Comparison of ENCODE assay signal across 8 cellular contexts in the genomic region with DNA sequence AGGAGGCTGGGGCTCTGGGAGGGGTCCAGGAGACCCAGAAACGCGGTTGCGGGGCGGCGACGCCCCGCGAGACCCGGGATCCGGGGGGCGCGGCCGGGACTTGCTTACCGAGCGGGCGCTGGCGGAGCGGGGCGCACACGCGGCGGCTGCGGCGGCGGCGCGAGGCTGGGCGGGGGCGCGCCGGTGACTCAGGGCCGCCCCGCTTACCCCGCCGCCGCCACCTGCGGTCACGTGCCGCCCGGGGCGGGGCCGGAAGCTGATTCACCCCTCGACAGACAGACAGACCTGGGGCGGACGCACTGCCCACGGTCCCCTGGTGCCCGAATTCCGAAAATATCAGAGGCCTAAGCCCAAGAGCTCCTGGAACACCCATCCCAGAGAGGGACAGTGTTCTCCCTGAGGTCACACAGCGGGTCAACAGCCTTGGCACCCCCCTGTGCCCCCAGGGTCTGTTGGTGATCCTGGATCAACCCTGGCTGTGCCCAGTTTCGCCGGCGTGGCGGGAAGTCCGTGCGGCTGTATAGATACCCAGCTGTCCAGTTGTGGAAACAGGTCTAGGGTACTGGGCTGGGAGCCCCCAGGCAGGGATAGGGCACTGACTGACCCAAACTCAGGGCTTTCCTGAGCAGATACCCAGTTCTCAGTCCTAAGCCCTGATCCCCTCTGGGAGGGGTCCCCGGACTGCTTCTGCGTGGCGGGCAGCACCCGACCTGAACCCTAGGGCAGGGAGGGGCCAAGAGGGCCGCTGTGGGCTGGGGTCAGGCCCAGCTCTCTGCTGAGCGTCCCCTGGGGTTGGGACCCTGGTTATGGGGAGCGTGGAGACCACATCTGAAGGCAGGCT. TPM values are rescaled to one million over a fixed set of nuclear protein-coding genes. Genes with fewer than 3 reads are reported as not detected.
A peak's percentile ranks its signal among the peaks of the same experiment; 100 is the strongest.
DNase-seq lines count a peak whose midpoint lies in the region; ATAC-seq, FAIRE-seq and TF ChIP-seq lines count a peak whose summit lies in the region.

Gene FAM83G (minus strand): TSS at position 164 of the 841 bp plus-strand sequence. CDS start 723 bp downstream, outside the sequence.

- H3K4me3 ChIP-seq in Caco-2 (ENCODE audit: low read depth, low read length) (peak within 1 kb of the TSS; percentile 93), GM12878 (peak within 1 kb of the TSS; percentile 88)

- CTCF ChIA-PET in Caco-2 (lab: Charles Lee) = interaction anchor here (0.5 to 1.5 kb wide), 2 partner anchors 44 to 50 kb away, joined by 3 to 5 read pairs; no protein-coding TSS in a partner anchor
- CTCF ChIA-PET in GM12878 (lab: Yijun Ruan, JAX) = interaction anchor here (0.8 kb wide), 1 partner anchor 44 kb away, joined by 4 read pairs; no protein-coding TSS in a partner anchor

- H3K36me3 ChIP-seq in Caco-2 (ENCODE audit: control insufficient read depth, insufficient read depth, low read length) = no peaks in the 10 kb centered on the region
- H3K36me3 ChIP-seq in GM12878 (ENCODE audit: control insufficient read depth in 2 of 2, insufficient read depth in 2 of 2, low read length in 1 of 2) = peaks cover 0 to 3% of the 10 kb centered on the region in 2 experiments; a peak in 3 of 4 replicates

- FAIRE-seq in GM12878 (lab: Jason Lieb, UNC) = no peak

- H2AFZ ChIP-seq in GM12878 (ENCODE audit: control insufficient read depth, low read depth, low read length) = peak within 1 kb of the TSS; percentile 86

- TF ChIP-seq CTCF in Caco-2 (IDR thresholded peaks at IDR 0.05; ENCODE audit: insufficient read depth in 1 of 2, low read depth in 1 of 2, low read length in 1 of 2, severe bottlenecking in 1 of 2, unreplicated experiment in 1 of 2) = no peak
- no peak for TF ChIP-seq CTCF in GM12878 (IDR thresholded peaks at IDR 0.05 in 2 of 3, conservative IDR thresholded peaks at IDR 0.05 in 1 of 3; ENCODE audit: control insufficient read depth in 2 of 3, extremely low read depth in 1 of 3, insufficient read depth in 1 of 3, low read depth in 3 of 3, low read length in 3 of 3)

- H3K4me2 ChIP-seq in GM12878 (ENCODE audit: control insufficient read depth, insufficient read depth) = peak within 1 kb of the TSS; percentile 98

- H3K9me3 Mint-ChIP-seq in Caco-2 (ENCODE audit: unreplicated experiment) (no peaks in the 10 kb centered on the region), IgD-negative memory B cell (no peaks in the 10 kb centered on the region)

- H3K27ac ChIP-seq in GM12878 (ENCODE audit: control insufficient read depth, insufficient read depth) = peak within 1 kb of the TSS; percentile 49

- no peaks in the 10 kb centered on the region for H3K9me3 ChIP-seq in Caco-2
- no peaks in the 10 kb centered on the region for H3K9me3 ChIP-seq in GM12878 (replicated peaks; ENCODE audit: control insufficient read depth, insufficient read depth, low read length)

- RAD21 ChIA-PET in GM12878 (lab: Charles Lee; ENCODE audit: unreplicated experiment) = interaction anchor here (0.8 to 1.4 kb wide), 3 partner anchors 20 to 104 kb away, joined by 3 read pairs; no protein-coding TSS in a partner anchor

- ATAC-seq in GM21390 (IDR thresholded peaks at IDR 0.05; ENCODE audit: unreplicated experiment) (peak; percentile 67), GM12878 (peak; percentile 84)

- TF ChIP-seq EP300 in GM12878 (IDR thresholded peaks at IDR 0.05; ENCODE audit: borderline replicate concordance in 1 of 2, control insufficient read depth in 1 of 2, low read depth in 2 of 2, low read length in 2 of 2) = no peak

- peak; percentile 65 for TF ChIP-seq POLR2A in GM12878 (IDR thresholded peaks at IDR 0.05; ENCODE audit: low read depth, low read length)

- no peaks in the 10 kb centered on the region for H4K20me1 ChIP-seq in GM12878 (ENCODE audit: control insufficient read depth, insufficient read depth)

- H3K36me3 Mint-ChIP-seq in Caco-2 (ENCODE audit: insufficient read depth, unreplicated experiment) (peaks cover 24% of the 10 kb centered on the region), IgD-negative memory B cell (no peaks in the 10 kb centered on the region)

- H3K4me1 ChIP-seq in Caco-2 = peaks cover 27% of the 10 kb centered on the region
- peaks cover 25% of the 10 kb centered on the region for H3K4me1 ChIP-seq in GM12878 (ENCODE audit: control insufficient read depth, insufficient read depth, low read length)

- H3K79me2 ChIP-seq in GM12878 (ENCODE audit: control insufficient read depth, insufficient read depth, low read length) = peaks cover 12% of the 10 kb centered on the region

- H3K27me3 Mint-ChIP-seq in Caco-2 (ENCODE audit: insufficient read depth, unreplicated experiment) (no peaks in the 10 kb centered on the region), IgD-negative memory B cell (no peaks in the 10 kb centered on the region)

- 18% methylated on average over 37 of the region's 62 CpGs for WGBS in GM12878 (ENCODE audit: insufficient coverage, insufficient replicate concordance, low lambda C conversion rate, missing lambda C conversion rate)

- peak within 1 kb of the TSS; percentile 58 for H3K27ac Mint-ChIP-seq in Caco-2 (ENCODE audit: unreplicated experiment)
- peak within 1 kb of the TSS; percentile 67 to 85 (median 82) for H3K27ac Mint-ChIP-seq in IgD-negative memory B cell

- intact Hi-C loops in Caco-2 (cut with micrococcal nuclease; ENCODE audit: unreplicated experiment) (loop anchor here (1.0 kb wide), 1 partner anchor 17 kb away; no protein-coding TSS in a partner anchor), GM12878 (cut with micrococcal nuclease; ENCODE audit: unreplicated experiment) (no loop called here)

- no peak for TF ChIP-seq RAD21 in GM12878 (IDR thresholded peaks at IDR 0.05; ENCODE audit: insufficient read depth, low read depth, low read length)

- TSS peak; percentile 92 for BruUV-seq in Caco-2 (replicated peaks; lab: Mats Ljungman, UMichigan)
- TSS peak; percentile 90 for BruUV-seq in GM12878 (replicated peaks; lab: Mats Ljungman, UMichigan)

- H3K27me3 ChIP-seq in Caco-2 (replicated peaks; ENCODE audit: control insufficient read depth, insufficient read depth, low read length) = no peaks in the 10 kb centered on the region
- no peaks in the 10 kb centered on the region for H3K27me3 ChIP-seq in GM12878 (replicated peaks in 1 of 2; ENCODE audit: control insufficient read depth in 2 of 2, insufficient read depth in 2 of 2, low read length in 1 of 2)

- H3K4me3 Mint-ChIP-seq in Caco-2 (ENCODE audit: unreplicated experiment) (peak within 1 kb of the TSS; percentile 75), IgD-negative memory B cell (peak within 1 kb of the TSS; percentile 81 to 96 (median 90))

- SMC1A ChIA-PET in GM12878 (lab: Charles Lee; ENCODE audit: uncharacterized antibody, unreplicated experiment) = interaction anchor here (0.9 kb wide), 1 partner anchor 146 kb away, joined by 3 read pairs; no protein-coding TSS in a partner anchor

- DNase-seq in Caco-2 = peak; percentile 82 to 89
- DNase-seq in T-helper 9 cell = peak; percentile 84
- peak; percentile 19 for DNase-seq in GM12878 (ENCODE audit: low read depth, low spot score)
- DNase-seq in iPS-NIHi11 (ENCODE audit: low spot score) = peak; percentile 90
- DNase-seq in stimulated activated CD4-positive, alpha-beta T cell treated with anti-CD3 and anti-CD28 coated beads, Interleukin-15, amount 100 ng/mL, for 48 hours (ENCODE audit: low read depth in 2 of 2) = peak; percentile 77 to 86
- no peak for DNase-seq in superior temporal gyrus (ENCODE audit: extremely low spot score)

- H3K9ac ChIP-seq in GM12878 (ENCODE audit: control insufficient read depth, insufficient read depth, low read length) = peak within 1 kb of the TSS; percentile 86

- in situ Hi-C loops in GM12878 (cut with MboI) = no loop called here

- POLR2A ChIA-PET in Caco-2 (lab: Charles Lee) = interaction anchor here (0.6 to 0.7 kb wide), 2 partner anchors 307 to 374 kb away, joined by 3 to 12 read pairs; partner anchors contain the start of gene MAPK7
- POLR2A ChIA-PET in GM12878 (lab: Charles Lee) = interaction anchor here (0.6 kb wide), 1 partner anchor 136 kb away, joined by 3 read pairs; no protein-coding TSS in a partner anchor

- H3K4me1 Mint-ChIP-seq in Caco-2 (ENCODE audit: low read depth, unreplicated experiment) (peaks cover 7% of the 10 kb centered on the region), IgD-negative memory B cell (peaks cover 15 to 24% (median 22%) of the 10 kb centered on the region in 3 donors)

TF ChIP-seq in GM12878, 131 proteins besides CTCF, POLR2A, EP300 and RAD21 (continues in another document):
- TF ChIP-seq PML (IDR thresholded peaks at IDR 0.05; ENCODE audit: low read length) (no peak), NR2F1 (conservative IDR thresholded peaks at IDR 0.05) (peak; percentile 79; the same call in 1 of the 2 replicates), BRCA1 (IDR thresholded peaks at IDR 0.05; ENCODE audit: low read depth, low read length) (peak; percentile 24; the same call in 1 of the 2 replicates), SMAD5 (IDR thresholded peaks at IDR 0.05; ENCODE audit: low read depth) (no peak), JUND (IDR thresholded peaks at IDR 0.05; ENCODE audit: low read depth, low read length) (no peak), SREBF1 (IDR thresholded peaks at IDR 0.05; ENCODE audit: low read length) (no peak), STAT1 (conservative IDR thresholded peaks at IDR 0.05) (no peak), TAF1 (IDR thresholded peaks at IDR 0.05; ENCODE audit: borderline replicate concordance, low read depth, low read length) (0 out of 2 replicates have a peak, but pooled peaks have one; percentile 4), SIX5 (IDR thresholded peaks at IDR 0.05; ENCODE audit: low read depth, low read length, severe bottlenecking) (no peak), GATAD2B (conservative IDR thresholded peaks at IDR 0.05; ENCODE audit: low read depth) (peak; percentile 89)

RNA-seq across cellular contexts. Expression of gene FAM83G, which starts in this region (rescaled TPM):
- total RNA-seq in Caco-2 (2022) (24.3 and 28.1 TPM in 2 replicates), GM12878 (2014; rRNA removed) (14.1 and 14.8 TPM in 2 replicates), GM12878 (2014; rRNA removed; fragmentation: Illumina TruSeq; extraction: Trizol) (5.8 and 6.9 TPM in 2 replicates), GM12878 (2021) (15.1 and 16.7 TPM in 2 replicates)
- polyA plus RNA-seq in IgD-negative memory B cell (6.8 TPM), GM12878 (2011; rRNA removed) (3.8 and 7.5 TPM in 2 replicates), GM12878 (2014; fragmentation: Illumina TruSeq; extraction: Trizol) (3.3 and 5.9 TPM in 2 replicates), GM12878 (2014; fragmentation: Nextera tagmentation; extraction: Ambion mirVana) (under 1 TPM; 0.03 to 0.07 TPM), GM12878 (2014; rRNA removed) (11.7 and 13.1 TPM in 2 replicates), GM12878 (2016; fragmentation: Nextera tagmentation; extraction: Ambion mirVana) (1 to 10 TPM; 5.0 to 6.0 TPM)
- total RNA-seq in GM12878 (2013; cell fraction: nucleolus; rRNA removed) = 23.3 and 27.2 TPM in 2 replicates
- polyA plus RNA-seq in GM12878 (2011; ENCODE audit: low read depth) = 1.5 TPM
- polyA plus RNA-seq in GM12878 (2011; cell fraction: cytosol; rRNA removed) = 8.7 and 11.9 TPM in 2 replicates
- polyA plus RNA-seq in GM12878 (2011; cell fraction: nucleus; rRNA removed) = 32.3 and 34.6 TPM in 2 replicates
- 5.1 and 5.5 TPM in 2 replicates for polyA plus RNA-seq in GM12878 (2012)
- polyA minus RNA-seq in GM12878 (2011; rRNA and poly(A)+ RNA removed) = 7.5 and 14.2 TPM in 2 replicates
- 5.8 and 6.5 TPM in 2 replicates for polyA minus RNA-seq in GM12878 (2011; cell fraction: cytosol; rRNA and poly(A)+ RNA removed)
- polyA minus RNA-seq in GM12878 (2011; cell fraction: nucleus; rRNA and poly(A)+ RNA removed) = 8.9 and 13.5 TPM in 2 replicates
